In genomic region chr4:183261953-183262775, GRCh38 we compare ENCODE assay signal across 1 cellular context.
TF ChIP-seq lines count a peak whose summit lies in the region.

No MANE protein-coding gene starts in this region.

TF ChIP-seq in HepG2, 621 proteins besides CTCF, POLR2A, EP300 and RAD21 (continued from another document and continues in another):
- TF ChIP-seq ZNF142 (CRISPR knock-in tag; IDR thresholded peaks at IDR 0.05) (no peak), ZNF672 (CRISPR knock-in tag; IDR thresholded peaks at IDR 0.05) (no peak), ZNF317 (CRISPR knock-in tag; IDR thresholded peaks at IDR 0.05) (no peak), SIN3B (IDR thresholded peaks at IDR 0.05; ENCODE audit: low read length) (no peak), FOXA1 (IDR thresholded peaks at IDR 0.05) (no peak), FOXA1 (CRISPR knock-in tag; IDR thresholded peaks at IDR 0.05) (peak; percentile 58), CSRNP2 (CRISPR knock-in tag; conservative IDR thresholded peaks at IDR 0.05; ENCODE audit: low read depth) (no peak), ZNF770 (CRISPR knock-in tag; IDR thresholded peaks at IDR 0.05) (0 out of 2 replicates have a peak, but pooled peaks have one; percentile 35), DNMT3B (CRISPR knock-in tag; conservative IDR thresholded peaks at IDR 0.05) (no peak), EHMT2 (IDR thresholded peaks at IDR 0.05; ENCODE audit: borderline replicate concordance, low read depth, low read length) (no peak), MYNN (CRISPR knock-in tag; IDR thresholded peaks at IDR 0.05; ENCODE audit: low read depth) (no peak), ZNF703 (CRISPR knock-in tag; IDR thresholded peaks at IDR 0.05; ENCODE audit: borderline replicate concordance) (no peak), ZNF10 (CRISPR knock-in tag; IDR thresholded peaks at IDR 0.05; ENCODE audit: borderline replicate concordance, low read depth) (no peak), HNF1B (CRISPR knock-in tag; IDR thresholded peaks at IDR 0.05) (no peak), PTBP1 (IDR thresholded peaks at IDR 0.05; ENCODE audit: low read depth, low read length, poor library complexity, severe bottlenecking) (no peak), ZNF570 (CRISPR knock-in tag; IDR thresholded peaks at IDR 0.05; ENCODE audit: borderline replicate concordance) (no peak), ZNF615 (CRISPR knock-in tag; IDR thresholded peaks at IDR 0.05; ENCODE audit: borderline replicate concordance) (0 out of 2 replicates have a peak, but pooled peaks have one; percentile 36), TCF7 (IDR thresholded peaks at IDR 0.05; ENCODE audit: low read depth) (no peak), HMG20B (CRISPR knock-in tag; conservative IDR thresholded peaks at IDR 0.05) (no peak), ARHGAP35 (CRISPR knock-in tag; IDR thresholded peaks at IDR 0.05; ENCODE audit: borderline replicate concordance) (no peak), NAIF1 (CRISPR knock-in tag; IDR thresholded peaks at IDR 0.05; ENCODE audit: borderline replicate concordance) (peak; percentile 62; the same call in 1 of the 2 replicates), MLX (CRISPR knock-in tag; IDR thresholded peaks at IDR 0.05) (no peak), ATM (IDR thresholded peaks at IDR 0.05; ENCODE audit: borderline replicate concordance) (no peak), UBTF (CRISPR knock-in tag; IDR thresholded peaks at IDR 0.05) (no peak), NR0B2 (CRISPR knock-in tag; IDR thresholded peaks at IDR 0.05) (no peak), TSC22D2 (CRISPR knock-in tag; IDR thresholded peaks at IDR 0.05; ENCODE audit: borderline replicate concordance) (0 out of 2 replicates have a peak, but pooled peaks have one; percentile 39), CBX1 (IDR thresholded peaks at IDR 0.05; ENCODE audit: low read depth) (no peak), ZNF574 (CRISPR knock-in tag; IDR thresholded peaks at IDR 0.05) (no peak), HMGA1 (CRISPR knock-in tag; conservative IDR thresholded peaks at IDR 0.05) (no peak), GZF1 (CRISPR knock-in tag; IDR thresholded peaks at IDR 0.05) (no peak), SAP130 (CRISPR knock-in tag; IDR thresholded peaks at IDR 0.05; ENCODE audit: low read depth) (peak; percentile 5; the same call in 1 of the 2 replicates), RFXAP (CRISPR knock-in tag; IDR thresholded peaks at IDR 0.05; ENCODE audit: borderline replicate concordance) (no peak), TFE3 (CRISPR knock-in tag; IDR thresholded peaks at IDR 0.05) (no peak), ZNF44 (CRISPR knock-in tag; IDR thresholded peaks at IDR 0.05) (no peak), SKI (IDR thresholded peaks at IDR 0.05; ENCODE audit: partially characterized antibody) (no peak)
